Comparison of ENCODE assay signal across 9 cellular contexts in genomic region chr7:30252885-30253795, GRCh38. TPM values are rescaled to one million over a fixed set of nuclear protein-coding genes. Genes with fewer than 3 reads are reported as not detected.
DNase-seq lines count a peak whose midpoint lies in the region; ATAC-seq and TF ChIP-seq lines count a peak whose summit lies in the region.
"Had no signal": no experiment of that assay in that cellular context is flagged by ENCODE, and none has a peak within 500 bp of the region (broad histone marks: within the 10 kb centered on the region; RNA-seq: fewer than 3 reads in every experiment).

No MANE protein-coding gene starts in this region.

- no peak overlapping the region for H3K27ac ChIP-seq in CD4-positive, alpha-beta memory T cell (ENCODE audit: low read depth, low read length)

- intact Hi-C loops in activated CD8-positive, alpha-beta T cell treated with anti-CD3 and anti-CD28 coated beads for 36 hours (cut with micrococcal nuclease) = no loop called here
- intact Hi-C loops in CD4-positive, alpha-beta memory T cell (cut with micrococcal nuclease) = no loop called here

- peak; percentile 47 for ATAC-seq in activated CD8-positive, alpha-beta T cell treated with anti-CD3 and anti-CD28 coated beads for 36 hours
- ATAC-seq in activated CD8-positive, alpha-beta T cell treated with anti-CD3 and anti-CD28 coated beads, Interleukin-2, amount 10 ng/mL, durations not matched to agents 7 days and 5 days = no peak
- ATAC-seq in activated T-helper 17 cell treated with anti-CD3 and anti-CD28 coated beads, Interleukin-2, amount 50 U/mL, for 72 hours (replicated peaks) = peak; percentile 96

- H3K27me3 Mint-ChIP-seq in activated CD8-positive, alpha-beta T cell treated with anti-CD3 and anti-CD28 coated beads for 36 hours = no peaks in the 10 kb centered on the region
- H3K27me3 Mint-ChIP-seq in activated CD8-positive, alpha-beta T cell treated with anti-CD3 and anti-CD28 coated beads, Interleukin-2, amount 10 ng/mL, durations not matched to agents 7 days and 5 days (ENCODE audit: low read depth) = peaks cover 3% of the 10 kb centered on the region
- H3K27me3 Mint-ChIP-seq in activated T-helper 17 cell treated with anti-CD3 and anti-CD28 coated beads, Interleukin-2, amount 50 U/mL, for 72 hours = no peaks in the 10 kb centered on the region
- H3K27me3 Mint-ChIP-seq in type B pancreatic cell = peaks cover 3% of the 10 kb centered on the region
- no peaks in the 10 kb centered on the region for H3K27me3 Mint-ChIP-seq in CD4-positive, alpha-beta memory T cell
- H3K27me3 Mint-ChIP-seq: IgD-negative memory B cell had no signal

- H3K4me1 ChIP-seq in CD4-positive, alpha-beta memory T cell (ENCODE audit: insufficient read depth, low read length) = peaks cover 26% of the 10 kb centered on the region

- CTCF ChIA-PET in activated CD8-positive, alpha-beta T cell treated with anti-CD3 and anti-CD28 coated beads for 36 hours (lab: Charles Lee) = interaction anchor here (0.6 kb wide), 1 partner anchor 108 kb away, joined by 3 read pairs; no protein-coding TSS in a partner anchor
- CTCF ChIA-PET in activated CD8-positive, alpha-beta T cell treated with anti-CD3 and anti-CD28 coated beads, Interleukin-2, amount 10 ng/mL, durations not matched to agents 7 days and 5 days (lab: Charles Lee) = interaction anchor here (1.1 kb wide), 1 partner anchor 191 kb away, joined by 5 read pairs; no protein-coding TSS in a partner anchor
- CTCF ChIA-PET in CD4-positive, alpha-beta memory T cell (lab: Charles Lee; ENCODE audit: partially characterized antibody) = no interaction called here

- no peak overlapping the region for H3K4me3 Mint-ChIP-seq in activated CD8-positive, alpha-beta T cell treated with anti-CD3 and anti-CD28 coated beads for 36 hours
- H3K4me3 Mint-ChIP-seq in activated CD8-positive, alpha-beta T cell treated with anti-CD3 and anti-CD28 coated beads, Interleukin-2, amount 10 ng/mL, durations not matched to agents 7 days and 5 days = no peak overlapping the region
- no peak overlapping the region for H3K4me3 Mint-ChIP-seq in activated T-helper 17 cell treated with anti-CD3 and anti-CD28 coated beads, Interleukin-2, amount 50 U/mL, for 72 hours
- no peak overlapping the region for H3K4me3 Mint-ChIP-seq in type B pancreatic cell
- H3K4me3 Mint-ChIP-seq in CD4-positive, alpha-beta memory T cell = no peak overlapping the region
- H3K4me3 Mint-ChIP-seq: IgD-negative memory B cell had no signal

- no peaks in the 10 kb centered on the region for H3K36me3 Mint-ChIP-seq in activated CD8-positive, alpha-beta T cell treated with anti-CD3 and anti-CD28 coated beads for 36 hours (ENCODE audit: low read depth)
- H3K36me3 Mint-ChIP-seq in activated CD8-positive, alpha-beta T cell treated with anti-CD3 and anti-CD28 coated beads, Interleukin-2, amount 10 ng/mL, durations not matched to agents 7 days and 5 days (ENCODE audit: low read depth) = no peaks in the 10 kb centered on the region
- no peaks in the 10 kb centered on the region for H3K36me3 Mint-ChIP-seq in activated T-helper 17 cell treated with anti-CD3 and anti-CD28 coated beads, Interleukin-2, amount 50 U/mL, for 72 hours (ENCODE audit: low read depth)
- no peaks in the 10 kb centered on the region for H3K36me3 Mint-ChIP-seq in type B pancreatic cell
- no peaks in the 10 kb centered on the region for H3K36me3 Mint-ChIP-seq in CD4-positive, alpha-beta memory T cell

- peak; percentile 9 for DNase-seq in activated CD8-positive, alpha-beta T cell treated with anti-CD3 and anti-CD28 coated beads for 36 hours
- no peak for DNase-seq in activated CD8-positive, alpha-beta T cell treated with anti-CD3 and anti-CD28 coated beads, Interleukin-2, amount 10 ng/mL, durations not matched to agents 7 days and 5 days
- DNase-seq in left kidney (ENCODE audit: low read depth, low spot score) = peak; percentile 29
- DNase-seq in type B pancreatic cell (ENCODE audit: extremely low spot score, unreplicated experiment) = no peak
- DNase-seq in CD4-positive, alpha-beta memory T cell = no peak
- DNase-seq in stimulated activated CD4-positive, alpha-beta T cell treated with anti-CD3 and anti-CD28 coated beads, Interleukin-4, amount 100 ng/mL, for 4 hours = no peak
- no peak for DNase-seq in stimulated activated CD4-positive, alpha-beta T cell treated with anti-CD3 and anti-CD28 coated beads, Interleukin-4, amount 100 ng/mL, for 24 hours

- POLR2A ChIA-PET in activated CD8-positive, alpha-beta T cell treated with anti-CD3 and anti-CD28 coated beads for 36 hours (lab: Charles Lee) = no interaction called here
- POLR2A ChIA-PET in activated CD8-positive, alpha-beta T cell treated with anti-CD3 and anti-CD28 coated beads, Interleukin-2, amount 10 ng/mL, durations not matched to agents 7 days and 5 days (lab: Charles Lee) = no interaction called here
- POLR2A ChIA-PET in CD4-positive, alpha-beta memory T cell (lab: Charles Lee; ENCODE audit: partially characterized antibody) = no interaction called here

- no peaks in the 10 kb centered on the region for H3K9me3 ChIP-seq in CD4-positive, alpha-beta memory T cell (ENCODE audit: control insufficient read depth in 1 of 2, low read length in 2 of 2)

- no peaks in the 10 kb centered on the region for H3K27me3 ChIP-seq in CD4-positive, alpha-beta memory T cell (ENCODE audit: insufficient read depth, low read length)

- no peak for TF ChIP-seq CTCF in activated CD8-positive, alpha-beta T cell treated with anti-CD3 and anti-CD28 coated beads for 36 hours (IDR thresholded peaks at IDR 0.05)
- no peak for TF ChIP-seq CTCF in type B pancreatic cell (conservative IDR thresholded peaks at IDR 0.05)

- H3K4me3 ChIP-seq in CD4-positive, alpha-beta memory T cell (ENCODE audit: low read length in 2 of 2) = no peak overlapping the region

- H3K27ac Mint-ChIP-seq in activated CD8-positive, alpha-beta T cell treated with anti-CD3 and anti-CD28 coated beads for 36 hours = no peak overlapping the region
- no peak overlapping the region for H3K27ac Mint-ChIP-seq in activated CD8-positive, alpha-beta T cell treated with anti-CD3 and anti-CD28 coated beads, Interleukin-2, amount 10 ng/mL, durations not matched to agents 7 days and 5 days
- peak overlapping the region; percentile 14 for H3K27ac Mint-ChIP-seq in activated T-helper 17 cell treated with anti-CD3 and anti-CD28 coated beads, Interleukin-2, amount 50 U/mL, for 72 hours
- peak overlapping the region; percentile 57 for H3K27ac Mint-ChIP-seq in type B pancreatic cell
- H3K27ac Mint-ChIP-seq in CD4-positive, alpha-beta memory T cell = peak overlapping the region in 3 of 7 donors; percentile 21 to 76 (median 23)
- H3K27ac Mint-ChIP-seq: IgD-negative memory B cell had no signal

- H3K36me3 ChIP-seq in CD4-positive, alpha-beta memory T cell (ENCODE audit: insufficient read depth, low read length) = no peaks in the 10 kb centered on the region

- H3K4me1 Mint-ChIP-seq in activated CD8-positive, alpha-beta T cell treated with anti-CD3 and anti-CD28 coated beads for 36 hours (ENCODE audit: low read depth) = peaks cover 12% of the 10 kb centered on the region
- H3K4me1 Mint-ChIP-seq in activated CD8-positive, alpha-beta T cell treated with anti-CD3 and anti-CD28 coated beads, Interleukin-2, amount 10 ng/mL, durations not matched to agents 7 days and 5 days (ENCODE audit: low read depth) = peaks cover 15% of the 10 kb centered on the region
- H3K4me1 Mint-ChIP-seq in activated T-helper 17 cell treated with anti-CD3 and anti-CD28 coated beads, Interleukin-2, amount 50 U/mL, for 72 hours = peaks cover 16% of the 10 kb centered on the region
- H3K4me1 Mint-ChIP-seq in type B pancreatic cell (ENCODE audit: unreplicated experiment) = peaks cover 12% of the 10 kb centered on the region
- H3K4me1 Mint-ChIP-seq in CD4-positive, alpha-beta memory T cell = peaks cover 17 to 23% (median 19%) of the 10 kb centered on the region in 4 donors

- H3K9me3 Mint-ChIP-seq in activated CD8-positive, alpha-beta T cell treated with anti-CD3 and anti-CD28 coated beads for 36 hours = no peaks in the 10 kb centered on the region
- no peaks in the 10 kb centered on the region for H3K9me3 Mint-ChIP-seq in activated CD8-positive, alpha-beta T cell treated with anti-CD3 and anti-CD28 coated beads, Interleukin-2, amount 10 ng/mL, durations not matched to agents 7 days and 5 days (ENCODE audit: insufficient read depth)
- H3K9me3 Mint-ChIP-seq in activated T-helper 17 cell treated with anti-CD3 and anti-CD28 coated beads, Interleukin-2, amount 50 U/mL, for 72 hours = no peaks in the 10 kb centered on the region
- H3K9me3 Mint-ChIP-seq in type B pancreatic cell = no peaks in the 10 kb centered on the region
- H3K9me3 Mint-ChIP-seq in CD4-positive, alpha-beta memory T cell = peaks cover 0 to 2% (median 0%) of the 10 kb centered on the region in 8 donors
- H3K9me3 Mint-ChIP-seq: IgD-negative memory B cell had no signal

RNA-seq across cellular contexts. Expression of gene ZNRF2, which starts 31.3 kb away (rescaled TPM):
- 1 to 10 TPM; 8.9 to 9.7 TPM for total RNA-seq in activated CD8-positive, alpha-beta T cell treated with anti-CD3 and anti-CD28 coated beads for 36 hours
- total RNA-seq in activated CD8-positive, alpha-beta T cell treated with anti-CD3 and anti-CD28 coated beads, Interleukin-2, amount 10 ng/mL, durations not matched to agents 7 days and 5 days = 10 to 100 TPM; 15.1 to 15.2 TPM
- total RNA-seq in activated T-helper 17 cell treated with anti-CD3 and anti-CD28 coated beads, Interleukin-2, amount 50 U/mL, for 72 hours = 1 to 10 TPM; 6.7 to 9.8 TPM
- total RNA-seq in type B pancreatic cell (ENCODE audit: low replicate concordance) = 11.2 and 15.6 TPM in 2 replicates
- 10 to 100 TPM; 37.3 to 39.4 TPM for total RNA-seq in CD4-positive, alpha-beta memory T cell
- polyA plus RNA-seq in CD4-positive, alpha-beta memory T cell = 1 to 10 TPM in 1 of 2 donors, under 1 TPM in 1; 0.59 to 3.5 TPM

Comparison
In these comparisons a context has a peak if more than half of its experiments do, and no peak if none do; other contexts are left out.
1. DNase-seq: peak in activated CD8-positive, alpha-beta T cell treated with anti-CD3 and anti-CD28 coated beads for 36 hours (single experiment) and left kidney (single experiment); none in activated CD8-positive, alpha-beta T cell treated with anti-CD3 and anti-CD28 coated beads, Interleukin-2, amount 10 ng/mL, durations not matched to agents 7 days and 5 days (single experiment), type B pancreatic cell (single experiment), CD4-positive, alpha-beta memory T cell (0 of 5), stimulated activated CD4-positive, alpha-beta T cell treated with anti-CD3 and anti-CD28 coated beads, Interleukin-4, amount 100 ng/mL, for 4 hours (0 of 2) and stimulated activated CD4-positive, alpha-beta T cell treated with anti-CD3 and anti-CD28 coated beads, Interleukin-4, amount 100 ng/mL, for 24 hours (single experiment).
2. H3K27ac Mint-ChIP-seq: peak in activated T-helper 17 cell treated with anti-CD3 and anti-CD28 coated beads, Interleukin-2, amount 50 U/mL, for 72 hours (single experiment) and type B pancreatic cell (single experiment); none in activated CD8-positive, alpha-beta T cell treated with anti-CD3 and anti-CD28 coated beads for 36 hours (single experiment) and activated CD8-positive, alpha-beta T cell treated with anti-CD3 and anti-CD28 coated beads, Interleukin-2, amount 10 ng/mL, durations not matched to agents 7 days and 5 days (single experiment).